In the genomic region with DNA sequence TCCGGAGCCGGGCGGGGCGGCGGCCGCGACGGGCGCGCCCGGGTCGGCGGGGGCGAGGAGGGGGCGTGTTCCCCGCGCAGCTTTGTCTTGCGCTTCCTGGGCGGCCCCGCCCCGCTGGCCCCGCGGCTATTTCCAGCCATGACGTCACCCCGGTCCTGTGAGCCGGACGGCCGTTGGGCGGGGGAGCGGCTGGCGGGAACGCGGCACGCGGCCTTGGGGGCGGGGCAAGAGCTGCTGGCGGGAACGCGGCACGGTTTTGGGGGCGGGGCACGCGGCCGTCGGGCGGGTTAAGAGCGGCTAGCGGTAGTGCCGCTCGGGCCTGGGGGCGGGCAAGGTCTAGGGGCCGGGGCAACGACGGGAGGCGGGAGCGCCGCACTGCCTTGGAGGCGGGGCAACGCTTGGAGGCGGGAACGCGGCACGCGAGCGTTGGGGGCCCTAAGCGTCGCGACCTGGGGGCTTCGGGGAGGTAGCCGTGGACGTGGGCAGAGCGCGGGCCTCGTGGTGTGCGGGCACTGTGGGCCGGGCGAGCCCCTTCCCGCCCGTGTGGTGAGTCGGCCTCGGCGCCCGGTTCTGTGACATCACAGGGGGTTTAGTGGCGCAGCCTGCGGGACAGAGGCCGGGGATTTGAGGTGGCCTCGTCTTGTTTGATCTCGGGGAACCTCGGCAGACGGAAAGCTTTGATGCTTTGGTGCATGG, we compare ENCODE assay signal across 8 cellular contexts. TPM values are rescaled to one million over a fixed set of nuclear protein-coding genes. Genes with fewer than 3 reads are reported as not detected.
A peak's percentile ranks its signal among the peaks of the same experiment; 100 is the strongest.
DNase-seq lines count a peak whose midpoint lies in the region; TF ChIP-seq lines count a peak whose summit lies in the region.

No MANE protein-coding gene starts in this region.

- H3K27ac ChIP-seq in MM.1S (ENCODE audit: low read length) (peak overlapping the region; percentile 71; the same call in 1 of the 2 replicates), adipose tissue (ENCODE audit: low read depth, low read length) (peak overlapping the region; percentile 96), cardiac muscle cell (peak overlapping the region; percentile 98), trophoblast cell (ENCODE audit: low read depth, low read length) (no peak overlapping the region), thymus (ENCODE audit: low read depth) (peak overlapping the region; percentile 85)

- peak overlapping the region; percentile 21 for H2BK12ac ChIP-seq in trophoblast cell (ENCODE audit: low read length)

- 0 out of 2 replicates have a peak, but pooled peaks cover 3% of the 10 kb centered on the region for H3K4me1 ChIP-seq in MM.1S (ENCODE audit: low read length)
- H3K4me1 ChIP-seq in cardiac muscle cell (ENCODE audit: low read depth): peaks cover 6% of the 10 kb centered on the region
- peaks cover 18 to 28% of the 10 kb centered on the region in 2 experiments for H3K4me1 ChIP-seq in trophoblast cell (ENCODE audit: control insufficient read depth in 1 of 2, insufficient read depth in 2 of 2, low read length in 2 of 2)
- H3K4me1 ChIP-seq in thymus (ENCODE audit: control insufficient read depth, insufficient read depth, low read length): no peaks in the 10 kb centered on the region

- no peaks in the 10 kb centered on the region; the same call in 1 of the 2 replicates for H3F3A ChIP-seq in MM.1S (ENCODE audit: insufficient read depth, low read length)

- H3K79me1 ChIP-seq in trophoblast cell (ENCODE audit: low read length): peaks cover 11% of the 10 kb centered on the region

- 5 to 15% (median 6%) methylated on average over 58 to 90 of the region's 90 CpGs for whole genome bisulfite sequencing in adipose tissue, 3 donors
- WGBS in trophoblast cell (ENCODE audit: extremely low coverage, insufficient coverage, insufficient read length): no CpG with 5 or more reads among the region's 90 CpGs
- WGBS in thymus: 31% methylated on average over 83 of the region's 90 CpGs

- no peak for TF ChIP-seq CTCF in MM.1S (IDR thresholded peaks at IDR 0.05; ENCODE audit: low read length)
- no peak for TF ChIP-seq CTCF in cardiac muscle cell (IDR thresholded peaks at IDR 0.05; ENCODE audit: low read depth, low read length)

- H3K9me3 ChIP-seq in MM.1S (replicated peaks; ENCODE audit: insufficient read depth, low read length): no peaks in the 10 kb centered on the region
- no peaks in the 10 kb centered on the region for H3K9me3 ChIP-seq in cardiac muscle cell (ENCODE audit: low read depth)
- peaks cover 4% of the 10 kb centered on the region for H3K9me3 ChIP-seq in trophoblast cell (ENCODE audit: insufficient read depth, low read depth, low read length)
- H3K9me3 ChIP-seq in thymus (ENCODE audit: control insufficient read depth): peaks cover 9% of the 10 kb centered on the region

- peak overlapping the region; percentile 16 for H2AK5ac ChIP-seq in trophoblast cell (ENCODE audit: low read length)

- H3K9ac ChIP-seq in MM.1S (ENCODE audit: low read length) (peak overlapping the region; percentile 81), trophoblast cell (ENCODE audit: low read length) (no peak overlapping the region)

- no peaks in the 10 kb centered on the region for H3K9me2 ChIP-seq in MM.1S (replicated peaks; ENCODE audit: insufficient read depth, low read length)

- H3K36me3 ChIP-seq in H7 (replicated peaks; ENCODE audit: control insufficient read depth, insufficient read depth, low read length): peaks cover 3% of the 10 kb centered on the region
- no peaks in the 10 kb centered on the region; the same call in none of the 2 replicates for H3K36me3 ChIP-seq in MM.1S (replicated peaks; ENCODE audit: insufficient read depth, low read length)
- H3K36me3 ChIP-seq in cardiac muscle cell: peaks cover 9% of the 10 kb centered on the region
- peaks cover 5 to 6% of the 10 kb centered on the region in 2 experiments for H3K36me3 ChIP-seq in trophoblast cell (ENCODE audit: control insufficient read depth in 1 of 2, insufficient read depth in 2 of 2, low read length in 2 of 2)
- H3K36me3 ChIP-seq in thymus (ENCODE audit: control insufficient read depth, insufficient read depth): no peaks in the 10 kb centered on the region

- peaks cover 4% of the 10 kb centered on the region; the same call in 1 of the 2 replicates for H3K27me3 ChIP-seq in H7 (ENCODE audit: control insufficient read depth, insufficient read depth, low read length)
- no peaks in the 10 kb centered on the region for H3K27me3 ChIP-seq in MM.1S (replicated peaks; ENCODE audit: insufficient read depth, low read length)
- no peaks in the 10 kb centered on the region for H3K27me3 ChIP-seq in cardiac muscle cell
- no peaks in the 10 kb centered on the region for H3K27me3 ChIP-seq in trophoblast cell (ENCODE audit: insufficient read depth, low read length)
- peaks cover 25% of the 10 kb centered on the region for H3K27me3 ChIP-seq in thymus (ENCODE audit: control insufficient read depth, insufficient read depth)

- peak overlapping the region; percentile 68 for H4K8ac ChIP-seq in trophoblast cell (ENCODE audit: low read depth, low read length)

- H4K12ac ChIP-seq in trophoblast cell (ENCODE audit: low read depth, low read length): no peak overlapping the region

- no peak overlapping the region for H3K23ac ChIP-seq in trophoblast cell (ENCODE audit: low read length)

- peak overlapping the region; percentile 85 for H3K18ac ChIP-seq in trophoblast cell (ENCODE audit: low read length)

- H3K14ac ChIP-seq in trophoblast cell (ENCODE audit: low read length): peak overlapping the region; percentile 45

- H3K4me2 ChIP-seq in MM.1S (ENCODE audit: low read depth, low read length) (peak overlapping the region; percentile 67), trophoblast cell (ENCODE audit: low read length) (peak overlapping the region; percentile 76)

- H2BK120ac ChIP-seq in trophoblast cell (ENCODE audit: insufficient read depth, low read length, poor library complexity): peak overlapping the region; percentile 21

- peak overlapping the region; percentile 4 for H3K4ac ChIP-seq in trophoblast cell (ENCODE audit: low read depth, low read length)

- H2AFZ ChIP-seq in MM.1S (ENCODE audit: low read length) (no peak overlapping the region), trophoblast cell (ENCODE audit: insufficient read depth, low read length, poor library complexity) (peak overlapping the region; percentile 3)

- H2BK5ac ChIP-seq in trophoblast cell (ENCODE audit: low read depth, low read length, poor library complexity): no peak overlapping the region

- H4K20me1 ChIP-seq in MM.1S (ENCODE audit: insufficient read depth, low read length): no peaks in the 10 kb centered on the region

- peak overlapping the region; percentile 54 for H3K4me3 ChIP-seq in H7 (ENCODE audit: insufficient read depth, low read depth, low read length)
- H3K4me3 ChIP-seq in MM.1S (ENCODE audit: low read length): peak overlapping the region; percentile 53; the same call in 1 of the 2 replicates
- H3K4me3 ChIP-seq in cardiac muscle cell: peak overlapping the region; percentile 81
- H3K4me3 ChIP-seq in trophoblast cell (ENCODE audit: low read depth, low read length): peak overlapping the region; percentile 77
- H3K4me3 ChIP-seq in thymus (ENCODE audit: low read length): peak overlapping the region; percentile 50

- DNase-seq in DMS53 (lab: John Stamatoyannopoulos, UW): peak; percentile 96
- peak; percentile 97 for DNase-seq in H7
- peak; percentile 95 for DNase-seq in MM.1S
- peak; percentile 87 to 96 (median 90) for DNase-seq in T-helper 1 cell
- peak; percentile 96 to 98 for DNase-seq in cardiac muscle cell (ENCODE audit: low read depth in 1 of 2, low spot score in 1 of 2)
- DNase-seq in trophoblast cell: peak; percentile 94 to 98

- H3K79me2 ChIP-seq in MM.1S (ENCODE audit: low read length) (peaks cover 17% of the 10 kb centered on the region), trophoblast cell (ENCODE audit: control insufficient read depth, insufficient read depth, low read length, poor library complexity) (peaks cover 2% of the 10 kb centered on the region)

- H4K91ac ChIP-seq in trophoblast cell (ENCODE audit: low read depth, low read length): peak overlapping the region; percentile 95

RNA-seq across cellular contexts. Expression of gene KLF11, which starts 0.7 kb away (rescaled TPM):
- 11.8 and 12.6 TPM in 2 replicates for total RNA-seq in H7 (2014; rRNA removed; shearing (Covaris generic))
- polyA plus RNA-seq in adipose tissue (10 to 100 TPM; 13.1 to 38.1 (median 15.0) TPM), cardiac muscle cell (13.0 and 14.4 TPM in 2 replicates), thymus (5.4 TPM)
- total RNA-seq in cardiac muscle cell: 11.0 and 11.9 TPM in 2 replicates
- polyA plus RNA-seq in trophoblast cell (2013): 4.4 and 4.5 TPM in 2 replicates

RNA-seq across cellular contexts. Expression of gene CYS1, which starts 36.2 kb away (rescaled TPM):
- 0.24 and 0.63 TPM in 2 replicates for total RNA-seq in H7 (2014; rRNA removed; shearing (Covaris generic))
- 10 to 100 TPM in 1 of 3 donors, 1 to 10 TPM in 1, under 1 TPM in 1; 0.22 to 14.2 (median 2.4) TPM for polyA plus RNA-seq in adipose tissue
- total RNA-seq in cardiac muscle cell: 0.89 and 0.92 TPM in 2 replicates
- 0.10 and 1.1 TPM in 2 replicates for polyA plus RNA-seq in cardiac muscle cell
- 0.53 and 0.71 TPM in 2 replicates for polyA plus RNA-seq in trophoblast cell (2013)
- polyA plus RNA-seq in thymus: 0.30 TPM
